ENCODE assay signal across 23 cellular contexts in the genomic region with DNA sequence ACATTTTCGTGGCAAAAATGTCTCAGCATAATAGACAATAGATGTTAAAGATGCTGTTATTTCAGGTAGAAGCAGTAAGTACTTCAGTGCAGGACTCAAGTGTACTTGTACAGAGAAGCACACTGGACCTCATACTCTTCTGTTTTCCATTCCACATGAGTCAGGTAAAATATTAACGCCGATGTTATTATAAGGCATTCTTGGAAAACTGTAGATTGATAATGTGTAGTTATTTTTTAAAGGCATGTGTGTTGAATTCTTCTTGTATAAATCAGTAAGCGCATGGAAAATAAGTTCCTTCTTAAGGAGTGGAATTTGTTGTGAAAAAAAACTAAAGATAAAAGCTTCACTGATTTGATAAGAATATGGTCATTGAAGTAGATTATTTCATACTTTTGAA. TPM values are rescaled to one million over a fixed set of nuclear protein-coding genes. Genes with fewer than 3 reads are reported as not detected.
DNase-seq lines count a peak whose midpoint lies in the region; ATAC-seq and TF ChIP-seq lines count a peak whose summit lies in the region.
"Had no signal": no experiment of that assay in that cellular context is flagged by ENCODE, and none has a peak within 500 bp of the region (broad histone marks: within the 10 kb centered on the region; RNA-seq: fewer than 3 reads in every experiment).

No MANE protein-coding gene starts in this region.

- H3K36me3 ChIP-seq in IMR-90 (ENCODE audit: control insufficient read depth, insufficient read depth, low read length) (peaks cover 1% of the 10 kb centered on the region; the same call in 1 of the 2 replicates), tibial artery (peaks cover 8 to 27% (median 9%) of the 10 kb centered on the region in 3 donors), right atrium auricular region (peaks cover 25% of the 10 kb centered on the region)

- POLR2A ChIA-PET in IMR-90 (lab: Charles Lee; ENCODE audit: unreplicated experiment), result no interaction called here

- no peak overlapping the region for H3K23ac ChIP-seq in IMR-90 (ENCODE audit: low read depth, low read length)

- no peak overlapping the region for H2BK120ac ChIP-seq in IMR-90 (ENCODE audit: low read depth, low read length)

- H3K18ac ChIP-seq in IMR-90 (ENCODE audit: low read depth, low read length), result no peak overlapping the region

- H3K27ac ChIP-seq in IMR-90 (ENCODE audit: insufficient read depth, low read length) (no peak overlapping the region), tibial artery (peak overlapping the region; percentile 28 to 48), right atrium auricular region (no peak overlapping the region)
- H3K27ac ChIP-seq: A549, SJSA1 had no signal

- no TSS peak for BruUV-seq in IMR-90 (replicated peaks; lab: Mats Ljungman, UMichigan)

- no peak overlapping the region for H4K91ac ChIP-seq in IMR-90 (ENCODE audit: insufficient read depth, low read depth, low read length)

- TF ChIP-seq RAD21 in IMR-90 (IDR thresholded peaks at IDR 0.05; ENCODE audit: low read length), result no peak

- H3K27me3 ChIP-seq in IMR-90 (ENCODE audit: control insufficient read depth, insufficient read depth, low read length) (no peaks in the 10 kb centered on the region), tibial artery (no peaks in the 10 kb centered on the region), right atrium auricular region (no peaks in the 10 kb centered on the region)
- H3K27me3 ChIP-seq: SJSA1 had no signal

- peak overlapping the region; percentile 2; the same call in 1 of the 2 replicates for H3K4me2 ChIP-seq in IMR-90 (ENCODE audit: low read depth, low read length)
- H3K4me2 ChIP-seq: A549 had no signal

- H3K79me1 ChIP-seq in IMR-90 (ENCODE audit: low read depth in 1 of 2, low read length in 2 of 2), result no peaks in the 10 kb centered on the region

- H3K4me1 ChIP-seq in IMR-90 (ENCODE audit: control insufficient read depth, insufficient read depth, low read length), result 0 out of 2 replicates have a peak, but pooled peaks cover 3% of the 10 kb centered on the region
- peaks cover 0 to 20% (median 2%) of the 10 kb centered on the region in 4 donors for H3K4me1 ChIP-seq in tibial artery
- H3K4me1 ChIP-seq in right atrium auricular region, result no peaks in the 10 kb centered on the region
- H3K4me1 ChIP-seq: SJSA1 had no signal

- H3K9me1 ChIP-seq in IMR-90 (ENCODE audit: insufficient read depth, low read length), result 0 out of 2 replicates have a peak, but pooled peaks cover 2% of the 10 kb centered on the region

- in situ Hi-C loops in IMR-90 (cut with MboI; ENCODE audit: low sequenced_read_pairs), result no loop called here

- WGBS in IMR-90 (ENCODE audit: extremely low coverage in 2 of 2, insufficient read length in 1 of 2), 2 experiments, result no CpG with 5 or more reads among the region's 4 CpGs

- intact Hi-C loops in IMR-90 (cut with micrococcal nuclease), result no loop called here
- intact Hi-C loops in tibial artery (cut with DNase I; ENCODE audit: low total_unique reads), result no loop called here

- no peak overlapping the region for H4K8ac ChIP-seq in IMR-90 (ENCODE audit: low read depth in 2 of 2, low read length in 2 of 2)

- no peak overlapping the region for H3K4ac ChIP-seq in IMR-90 (ENCODE audit: low read depth, low read length)

- dilution Hi-C loops in IMR-90 (cut with HindIII; ENCODE audit: low sequenced_read_pairs, unreplicated experiment), result no loop called here

- H3K9ac ChIP-seq in IMR-90 (ENCODE audit: low read depth, low read length), result no peak overlapping the region

- peak; percentile 32 for ATAC-seq in IMR-90 (ENCODE audit: low read depth)
- ATAC-seq: A549, HepG2, K562 had no signal

- no peak overlapping the region for H3K4me3 ChIP-seq in IMR-90 (ENCODE audit: insufficient read depth, low read depth, low read length)
- H3K4me3 ChIP-seq in choroid plexus epithelial cell (ENCODE audit: low read depth, low read length), result no peak overlapping the region
- H3K4me3 ChIP-seq in tibial artery, result no peak overlapping the region
- no peak overlapping the region for H3K4me3 ChIP-seq in right atrium auricular region
- H3K4me3 ChIP-seq: A549, K562, SJSA1 had no signal

- no peak overlapping the region for H2BK20ac ChIP-seq in IMR-90 (ENCODE audit: low read depth, low read length)

- no peak overlapping the region for H2AK9ac ChIP-seq in IMR-90 (replicated peaks; ENCODE audit: low read depth, low read length, poor library complexity)

- CTCF ChIA-PET in IMR-90 (lab: Yijun Ruan, JAX), result no interaction called here

- H4K20me1 ChIP-seq in IMR-90 (ENCODE audit: insufficient read depth, low read length), result no peaks in the 10 kb centered on the region

- no peak for TF ChIP-seq POLR2A in IMR-90 (IDR thresholded peaks at IDR 0.05; ENCODE audit: low read depth, low read length)

- H3K56ac ChIP-seq in IMR-90 (ENCODE audit: extremely low read depth, insufficient read depth, low read length), result no peak overlapping the region

- DNase-seq in IMR-90 (peak; percentile 43), choroid plexus epithelial cell (ENCODE audit: low read depth) (peak; percentile 19), kidney tubule cell (ENCODE audit: low spot score) (peak; percentile 40), tibial artery (no peak), right atrium auricular region (ENCODE audit: low spot score) (no peak), DMS79 treated with DMSO at 0.1 percent for 48 hours (lab: John Stamatoyannopoulos, UW) (no peak), anterior cingulate cortex (lab: John Stamatoyannopoulos, UW) (no peak), NCI-H1417 treated with DMSO at 0.1 percent for 48 hours (lab: John Stamatoyannopoulos, UW) (no peak)
- DNase-seq: C1 segment of cervical spinal cord; CD4-positive, alpha-beta memory T cell; COR-L47; DMS79; Kasumi-1; NCI-H1092 treated with DMSO at 0.1 percent for 48 hours; NCI-H146; NCI-H2029 treated with DMSO at 0.1 percent for 48 hours; NCI-H526 treated with DMSO at 0.1 percent for 48 hours; Right ventricle myocardium superior; RPMI8226 had no signal

- H4K5ac ChIP-seq in IMR-90 (ENCODE audit: low read depth, low read length), result no peak overlapping the region

- H3K9me3 ChIP-seq in IMR-90 (ENCODE audit: control insufficient read depth, insufficient read depth, low read length) (no peaks in the 10 kb centered on the region), tibial artery (no peaks in the 10 kb centered on the region), right atrium auricular region (no peaks in the 10 kb centered on the region)
- H3K9me3 ChIP-seq: A549, SJSA1 had no signal

- H3K14ac ChIP-seq in IMR-90 (replicated peaks; ENCODE audit: low read depth, low read length), result no peak overlapping the region

- no peak overlapping the region for H2BK5ac ChIP-seq in IMR-90 (ENCODE audit: low read depth, low read length, poor library complexity, severe bottlenecking)

- TF ChIP-seq CTCF in IMR-90 (conservative IDR thresholded peaks at IDR 0.05; ENCODE audit: low read depth, low read length) (no peak), choroid plexus epithelial cell (conservative IDR thresholded peaks at IDR 0.05; ENCODE audit: low read depth, low read length) (no peak), tibial artery (IDR thresholded peaks at IDR 0.05) (no peak), right atrium auricular region (IDR thresholded peaks at IDR 0.05) (no peak)

- H2AK5ac ChIP-seq in IMR-90 (ENCODE audit: low read depth, low read length), result no peak overlapping the region

- H2AFZ ChIP-seq in IMR-90 (replicated peaks; ENCODE audit: low read length, poor library complexity), result no peak overlapping the region

- H2BK15ac ChIP-seq in IMR-90 (ENCODE audit: low read depth, low read length), result no peak overlapping the region

TF ChIP-seq in IMR-90, 13 proteins besides CTCF, POLR2A, EP300 and RAD21 (continues in another document):
- no peak for TF ChIP-seq CHD1 (IDR thresholded peaks at IDR 0.05; ENCODE audit: low read depth, low read length)
- no peak for TF ChIP-seq MAFK (IDR thresholded peaks at IDR 0.05; ENCODE audit: low read depth, low read length)
- TF ChIP-seq ELK1 (IDR thresholded peaks at IDR 0.05; ENCODE audit: borderline replicate concordance, low read depth, low read length), result no peak
- no peak for TF ChIP-seq USF2 (IDR thresholded peaks at IDR 0.05; ENCODE audit: low read depth, low read length)
- TF ChIP-seq MXI1 (IDR thresholded peaks at IDR 0.05; ENCODE audit: borderline replicate concordance, low read depth, low read length), result no peak
- no peak for TF ChIP-seq SMC3 (IDR thresholded peaks at IDR 0.05; ENCODE audit: low read depth, low read length)
- TF ChIP-seq CEBPB (IDR thresholded peaks at IDR 0.05; ENCODE audit: low read depth, low read length), result no peak
- TF ChIP-seq BHLHE40 (IDR thresholded peaks at IDR 0.05; ENCODE audit: low read depth, low read length), result no peak
- no peak for TF ChIP-seq MAZ (IDR thresholded peaks at IDR 0.05; ENCODE audit: borderline replicate concordance, low read depth, low read length)
- TF ChIP-seq RFX5 (IDR thresholded peaks at IDR 0.05; ENCODE audit: low read depth, low read length), result no peak
- no peak for TF ChIP-seq FOS (IDR thresholded peaks at IDR 0.05; ENCODE audit: low read depth, low read length)
- no peak for TF ChIP-seq RCOR1 (IDR thresholded peaks at IDR 0.05; ENCODE audit: insufficient replicate concordance, low read length)

RNA-seq across cellular contexts. Expression of gene DOP1A, which starts 45.8 kb away (rescaled TPM):
- total RNA-seq in IMR-90 (2012; rRNA removed) (32.4 and 35.8 TPM in 2 replicates), right atrium auricular region (10 to 100 TPM; 26.1 to 27.4 TPM)
- 4.2 and 6.0 TPM in 2 replicates for polyA plus RNA-seq in IMR-90 (2012; rRNA removed)
- 0.56 and 0.82 TPM in 2 replicates for polyA plus RNA-seq in IMR-90 (2012; cell fraction: cytosol; rRNA removed)
- polyA plus RNA-seq in IMR-90 (2012; cell fraction: nucleus; rRNA removed; ENCODE audit: low replicate concordance), result 2.6 and 20.8 TPM in 2 replicates

RNA-seq across cellular contexts. Expression of gene UBE3D, which starts 47.6 kb away (rescaled TPM):
- total RNA-seq in IMR-90 (2012; rRNA removed) (6.3 and 6.7 TPM in 2 replicates), right atrium auricular region (1 to 10 TPM; 3.4 to 4.2 TPM)
- polyA plus RNA-seq in IMR-90 (2012; rRNA removed), result 2.7 and 3.2 TPM in 2 replicates
- polyA plus RNA-seq in IMR-90 (2012; cell fraction: cytosol; rRNA removed), result 1.3 and 1.6 TPM in 2 replicates
- 1.5 and 4.0 TPM in 2 replicates for polyA plus RNA-seq in IMR-90 (2012; cell fraction: nucleus; rRNA removed; ENCODE audit: low replicate concordance)

Comparison
In these comparisons a context has a peak if more than half of its experiments do, and no peak if none do; other contexts are left out.
1. DNase-seq: peak in IMR-90 (single experiment), choroid plexus epithelial cell (single experiment) and kidney tubule cell (single experiment); none in tibial artery (0 of 2), right atrium auricular region (single experiment), DMS79 treated with DMSO at 0.1 percent for 48 hours (single experiment), anterior cingulate cortex (0 of 58) and NCI-H1417 treated with DMSO at 0.1 percent for 48 hours (single experiment).
2. H3K27ac ChIP-seq: peak in tibial artery (2 of 2); none in IMR-90 (single experiment) and right atrium auricular region (0 of 2).